Comparison of ENCODE assay signal across 15 cellular contexts in the genomic region with DNA sequence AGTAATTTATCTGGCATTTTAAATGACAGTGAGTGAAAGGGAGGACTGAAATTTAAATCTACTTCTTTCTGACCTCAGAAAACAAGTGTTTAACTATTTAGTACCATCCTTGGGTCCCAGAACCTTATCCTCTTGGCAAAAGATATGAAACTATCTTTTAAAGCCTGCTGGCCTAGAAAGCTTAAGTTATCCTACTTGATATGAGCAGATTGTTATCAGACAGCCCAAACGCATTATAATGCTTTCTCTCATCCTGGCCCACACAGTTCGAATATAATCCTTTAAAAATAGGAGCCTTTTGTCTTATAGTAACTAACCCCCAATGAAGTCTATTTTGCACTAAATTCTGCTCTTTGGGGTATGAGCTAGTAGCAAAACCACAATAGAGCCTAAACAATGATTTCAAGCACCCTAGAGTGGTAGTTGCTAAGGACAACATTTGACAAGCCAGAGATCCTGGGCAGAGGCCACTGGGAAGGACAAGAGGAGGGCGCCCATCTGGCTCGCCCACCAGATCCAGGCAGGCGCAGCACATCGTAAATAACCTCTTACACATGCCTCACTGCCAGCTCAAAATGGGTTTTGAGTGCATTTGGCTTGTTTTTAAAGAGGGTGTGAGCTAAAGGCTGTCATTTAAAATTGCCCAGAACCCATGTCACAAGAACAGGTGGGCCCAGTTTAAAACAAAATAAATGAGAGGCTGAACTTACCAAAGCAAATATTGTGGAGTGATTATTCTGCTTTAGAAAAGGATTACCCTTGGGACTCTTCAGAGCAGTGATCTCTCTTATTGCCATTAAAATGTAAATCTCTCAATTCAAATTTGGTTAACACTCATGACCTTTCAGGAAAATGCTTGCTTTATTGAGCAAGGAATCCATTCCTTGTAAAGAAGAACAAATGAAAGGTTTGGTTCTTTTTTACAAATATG. TPM values are rescaled to one million over a fixed set of nuclear protein-coding genes. Genes with fewer than 3 reads are reported as not detected.
A peak's percentile ranks its signal among the peaks of the same experiment; 100 is the strongest.
DNase-seq lines count a peak whose midpoint lies in the region; ATAC-seq and TF ChIP-seq lines count a peak whose summit lies in the region.
"Had no signal": no experiment of that assay in that cellular context is flagged by ENCODE, and none has a peak within 500 bp of the region (broad histone marks: within the 10 kb centered on the region; RNA-seq: fewer than 3 reads in every experiment).

No MANE protein-coding gene starts in this region.

- H3K36me3 ChIP-seq in neural cell (ENCODE audit: insufficient read depth, low read length) (no peaks in the 10 kb centered on the region), testis (ENCODE audit: low read depth, missing control alignments) (no peaks in the 10 kb centered on the region)
- H3K36me3 ChIP-seq: esophagus muscularis mucosa, tibial artery had no signal

- TF ChIP-seq RAD21 in neural cell (conservative IDR thresholded peaks at IDR 0.05), result no peak

- WGBS in testis, 2 donors, result 71 to 79% methylated on average over 6 of the region's 6 CpGs

- H3F3A ChIP-seq in neural cell (ENCODE audit: insufficient read depth, low read length, poor library complexity, severe bottlenecking), result no peaks in the 10 kb centered on the region

- no peaks in the 10 kb centered on the region for H3K9me2 ChIP-seq in neural cell (ENCODE audit: insufficient read depth, low read length)

- H3K27me3 ChIP-seq in neural cell (ENCODE audit: insufficient read depth, low read depth, low read length) (no peaks in the 10 kb centered on the region), testis (no peaks in the 10 kb centered on the region)
- H3K27me3 ChIP-seq: esophagus muscularis mucosa had no signal

- peak overlapping the region; percentile 13 for H3K9ac ChIP-seq in neural cell (ENCODE audit: low read length)

- intact Hi-C loops in testis (cut with DNase I; ENCODE audit: low total_unique reads), result loop anchor here (5.0 kb wide), 1 partner anchor 476 kb away; no protein-coding TSS in a partner anchor

- no peak overlapping the region for H3K4me2 ChIP-seq in neural cell (ENCODE audit: low read length)

- H3K4me1 ChIP-seq in testis, result no peaks in the 10 kb centered on the region
- H3K4me1 ChIP-seq: tibial artery had no signal

- no peak for TF ChIP-seq POLR2A in GM18505 (IDR thresholded peaks at IDR 0.05; ENCODE audit: borderline replicate concordance, extremely low read depth, insufficient read depth, insufficient read length)
- TF ChIP-seq POLR2A in testis (IDR thresholded peaks at IDR 0.05), result no peak

- H3K27ac ChIP-seq in neural cell (ENCODE audit: low read length), result no peak overlapping the region
- no peak overlapping the region for H3K27ac ChIP-seq in testis
- H3K27ac ChIP-seq: 22Rv1, C4-2B, esophagus muscularis mucosa, tibial artery had no signal

- TF ChIP-seq EP300 in neural cell (conservative IDR thresholded peaks at IDR 0.05; ENCODE audit: poor library complexity, severe bottlenecking), result no peak

- no peaks in the 10 kb centered on the region for H3K9me3 ChIP-seq in neural cell (ENCODE audit: low read length)
- no peaks in the 10 kb centered on the region for H3K9me3 ChIP-seq in testis
- H3K9me3 ChIP-seq: esophagus muscularis mucosa, tibial artery had no signal

- H3K4me3 ChIP-seq in neural cell (ENCODE audit: low read length) (no peak overlapping the region), testis (no peak overlapping the region)
- H3K4me3 ChIP-seq: esophagus muscularis mucosa, tibial artery had no signal

- H2AFZ ChIP-seq in neural cell (ENCODE audit: low read depth, low read length), result no peak overlapping the region

- no peak for TF ChIP-seq CTCF in neural cell (IDR thresholded peaks at IDR 0.05; ENCODE audit: poor library complexity, severe bottlenecking)
- TF ChIP-seq CTCF in testis (IDR thresholded peaks at IDR 0.05), result no peak

- no peak for ATAC-seq in GM18505 (IDR thresholded peaks at IDR 0.05; ENCODE audit: unreplicated experiment)

- DNase-seq in DMS 273 (lab: John Stamatoyannopoulos, UW; ENCODE audit: unreplicated experiment) (peak; percentile 36), DMS 273 treated with DMSO at 0.1 percent for 48 hours (lab: John Stamatoyannopoulos, UW) (no peak), NCI-H2081 treated with DMSO at 0.1 percent for 48 hours (lab: John Stamatoyannopoulos, UW) (peak; percentile 91), NCI-H82 (lab: John Stamatoyannopoulos, UW) (peak; percentile 74), GDM1 (lab: John Stamatoyannopoulos, UW) (no peak), testis (no peak)
- DNase-seq: activated naive CD4-positive, alpha-beta T cell treated with anti-CD3 and anti-CD28 coated beads, Interleukin-2, amount 50 U/mL, for 16 hours; Right ventricle myocardium superior; stimulated activated CD4-positive, alpha-beta T cell treated with anti-CD3 and anti-CD28 coated beads, Interleukin-4, amount 100 ng/mL, for 4 hours; tibial artery had no signal

- H4K20me1 ChIP-seq in neural cell (ENCODE audit: insufficient read depth), result no peaks in the 10 kb centered on the region

- H3K79me2 ChIP-seq in neural cell (replicated peaks; ENCODE audit: insufficient read depth, low read length), result no peaks in the 10 kb centered on the region

TF ChIP-seq in neural cell, 6 proteins besides CTCF, POLR2A, EP300 and RAD21:
- TF ChIP-seq SMC3 (conservative IDR thresholded peaks at IDR 0.05; ENCODE audit: poor library complexity), result no peak
- TF ChIP-seq MXI1 (conservative IDR thresholded peaks at IDR 0.05; ENCODE audit: poor library complexity, severe bottlenecking), result no peak
- TF ChIP-seq, protein P1, sequence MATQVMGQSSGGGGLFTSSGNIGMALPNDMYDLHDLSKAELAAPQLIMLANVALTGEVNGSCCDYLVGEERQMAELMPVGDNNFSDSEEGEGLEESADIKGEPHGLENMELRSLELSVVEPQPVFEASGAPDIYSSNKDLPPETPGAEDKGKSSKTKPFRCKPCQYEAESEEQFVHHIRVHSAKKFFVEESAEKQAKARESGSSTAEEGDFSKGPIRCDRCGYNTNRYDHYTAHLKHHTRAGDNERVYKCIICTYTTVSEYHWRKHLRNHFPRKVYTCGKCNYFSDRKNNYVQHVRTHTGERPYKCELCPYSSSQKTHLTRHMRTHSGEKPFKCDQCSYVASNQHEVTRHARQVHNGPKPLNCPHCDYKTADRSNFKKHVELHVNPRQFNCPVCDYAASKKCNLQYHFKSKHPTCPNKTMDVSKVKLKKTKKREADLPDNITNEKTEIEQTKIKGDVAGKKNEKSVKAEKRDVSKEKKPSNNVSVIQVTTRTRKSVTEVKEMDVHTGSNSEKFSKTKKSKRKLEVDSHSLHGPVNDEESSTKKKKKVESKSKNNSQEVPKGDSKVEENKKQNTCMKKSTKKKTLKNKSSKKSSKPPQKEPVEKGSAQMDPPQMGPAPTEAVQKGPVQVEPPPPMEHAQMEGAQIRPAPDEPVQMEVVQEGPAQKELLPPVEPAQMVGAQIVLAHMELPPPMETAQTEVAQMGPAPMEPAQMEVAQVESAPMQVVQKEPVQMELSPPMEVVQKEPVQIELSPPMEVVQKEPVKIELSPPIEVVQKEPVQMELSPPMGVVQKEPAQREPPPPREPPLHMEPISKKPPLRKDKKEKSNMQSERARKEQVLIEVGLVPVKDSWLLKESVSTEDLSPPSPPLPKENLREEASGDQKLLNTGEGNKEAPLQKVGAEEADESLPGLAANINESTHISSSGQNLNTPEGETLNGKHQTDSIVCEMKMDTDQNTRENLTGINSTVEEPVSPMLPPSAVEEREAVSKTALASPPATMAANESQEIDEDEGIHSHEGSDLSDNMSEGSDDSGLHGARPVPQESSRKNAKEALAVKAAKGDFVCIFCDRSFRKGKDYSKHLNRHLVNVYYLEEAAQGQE (IDR thresholded peaks at IDR 0.05; ENCODE audit: borderline replicate concordance), result no peak
- no peak for TF ChIP-seq POLR2AphosphoS5 (IDR thresholded peaks at IDR 0.05)
- no peak for TF ChIP-seq EZH2 (IDR thresholded peaks at IDR 0.05; ENCODE audit: borderline replicate concordance, insufficient read depth, low read length, poor library complexity, severe bottlenecking)
- no peak for TF ChIP-seq TAF1 (IDR thresholded peaks at IDR 0.05; ENCODE audit: low read depth)

RNA-seq across cellular contexts. Expression of a gene that starts 37.7 kb away (rescaled TPM):
- 28.2 and 33.4 TPM in 2 replicates for polyA plus RNA-seq in neural cell
- polyA minus RNA-seq in neural cell, result 41.0 and 44.1 TPM in 2 replicates
- 10 to 100 TPM; 63.0 to 92.0 TPM for total RNA-seq in testis
- 71.6 TPM for polyA plus RNA-seq in testis (ENCODE audit: insufficient read depth, low read depth, low replicate concordance)

Comparison
In these comparisons a context has a peak if more than half of its experiments do, and no peak if none do; other contexts are left out.
1. DNase-seq: peak in DMS 273 (single experiment), NCI-H2081 treated with DMSO at 0.1 percent for 48 hours (single experiment) and NCI-H82 (single experiment); none in DMS 273 treated with DMSO at 0.1 percent for 48 hours (single experiment), GDM1 (single experiment) and testis (single experiment).